10 cellular contexts compared by ENCODE assay signal in genomic region chr5:140882591-140882899, GRCh38. TPM values are rescaled to one million over a fixed set of nuclear protein-coding genes. Genes with fewer than 3 reads are reported as not detected.
DNase-seq lines count a peak whose midpoint lies in the region; ATAC-seq and TF ChIP-seq lines count a peak whose summit lies in the region.
"Had no signal": no experiment of that assay in that cellular context is flagged by ENCODE, and none has a peak within 500 bp of the region (broad histone marks: within the 10 kb centered on the region; RNA-seq: fewer than 3 reads in every experiment).

No MANE protein-coding gene starts in this region.

- H3K27me3 ChIP-seq in breast epithelium: no peaks in the 10 kb centered on the region

- H3K36me3 ChIP-seq in breast epithelium: no peaks in the 10 kb centered on the region

- no peaks in the 10 kb centered on the region for H3K4me1 ChIP-seq in breast epithelium

- DNase-seq in COLO829 (ENCODE audit: low spot score): peak; percentile 15
- DNase-seq in Jurkat, Clone E6-1 (ENCODE audit: low read depth, low spot score): peak; percentile 6
- DNase-seq in breast epithelium (ENCODE audit: low spot score in 2 of 2): no peak
- DNase-seq in medulla oblongata (ENCODE audit: extremely low spot score): peak; percentile 54
- no peak for DNase-seq in activated CD4-positive, alpha-beta T cell treated with anti-CD3 and anti-CD28 coated beads for 4 hours
- DNase-seq in AG08396 (ENCODE audit: low spot score): no peak
- DNase-seq: naive thymus-derived CD8-positive, alpha-beta T cell; NCI-H146 had no signal

- no peak overlapping the region for H3K4me3 ChIP-seq in Jurkat, Clone E6-1 (ENCODE audit: low read length)
- peak overlapping the region in 2 of 3 donors; percentile 32 to 50 for H3K4me3 ChIP-seq in breast epithelium

- TF ChIP-seq POLR2A in breast epithelium (IDR thresholded peaks at IDR 0.05): no peak

- peaks cover 26 to 51% of the 10 kb centered on the region in 2 donors for H3K9me3 ChIP-seq in breast epithelium

- H3K27ac ChIP-seq in breast epithelium: no peak overlapping the region

- ATAC-seq in HG02610 (IDR thresholded peaks at IDR 0.05; ENCODE audit: unreplicated experiment) (no peak), GM21526 (IDR thresholded peaks at IDR 0.05; ENCODE audit: low FRiP score, unreplicated experiment) (no peak)
- ATAC-seq: naive thymus-derived CD8-positive, alpha-beta T cell had no signal

- no peak for TF ChIP-seq CTCF in breast epithelium (IDR thresholded peaks at IDR 0.05)

- intact Hi-C loops in breast epithelium (cut with DNase I; ENCODE audit: low total_unique reads): no loop called here

RNA-seq across cellular contexts. Expression of gene PCDHA13, which starts 0.6 kb away (rescaled TPM):
- polyA plus RNA-seq in Jurkat, Clone E6-1 (2012; ENCODE audit: insufficient read depth, insufficient read length): not detected
- 1 to 10 TPM; 1.3 to 3.5 (median 1.6) TPM for total RNA-seq in breast epithelium
- total RNA-seq: naive thymus-derived CD8-positive, alpha-beta T cell had no signal
- polyA plus RNA-seq: naive thymus-derived CD8-positive, alpha-beta T cell had no signal

RNA-seq across cellular contexts. Expression of gene PCDHA12, which starts 7.4 kb away (rescaled TPM):
- polyA plus RNA-seq in Jurkat, Clone E6-1 (2012; ENCODE audit: insufficient read depth, insufficient read length): not detected
- 1 to 10 TPM in 2 of 3 donors, under 1 TPM in 1; 0.48 to 6.9 (median 5.0) TPM for total RNA-seq in breast epithelium
- total RNA-seq: naive thymus-derived CD8-positive, alpha-beta T cell had no signal
- polyA plus RNA-seq: naive thymus-derived CD8-positive, alpha-beta T cell had no signal

RNA-seq across cellular contexts. Expression of gene PCDHA11, which starts 13.8 kb away (rescaled TPM):
- polyA plus RNA-seq in Jurkat, Clone E6-1 (2012; ENCODE audit: insufficient read depth, insufficient read length): not detected
- 1 to 10 TPM in 2 of 3 donors, under 1 TPM in 1; 0.48 to 4.3 (median 3.4) TPM for total RNA-seq in breast epithelium
- total RNA-seq: naive thymus-derived CD8-positive, alpha-beta T cell had no signal
- polyA plus RNA-seq: naive thymus-derived CD8-positive, alpha-beta T cell had no signal

RNA-seq across cellular contexts. Expression of gene PCDHA10, which starts 26.8 kb away (rescaled TPM):
- polyA plus RNA-seq in Jurkat, Clone E6-1 (2012; ENCODE audit: insufficient read depth, insufficient read length): not detected
- total RNA-seq in breast epithelium: 1 to 10 TPM in 2 of 3 donors, under 1 TPM in 1; 0.64 to 6.4 (median 4.9) TPM
- total RNA-seq: naive thymus-derived CD8-positive, alpha-beta T cell had no signal
- polyA plus RNA-seq: naive thymus-derived CD8-positive, alpha-beta T cell had no signal

RNA-seq across cellular contexts. Expression of gene PCDHA9, which starts 34.4 kb away (rescaled TPM):
- polyA plus RNA-seq in Jurkat, Clone E6-1 (2012; ENCODE audit: insufficient read depth, insufficient read length): not detected
- 1 to 10 TPM in 1 of 3 donors, under 1 TPM in 2; 0.16 to 1.5 (median 0.66) TPM for total RNA-seq in breast epithelium
- total RNA-seq: naive thymus-derived CD8-positive, alpha-beta T cell had no signal
- polyA plus RNA-seq: naive thymus-derived CD8-positive, alpha-beta T cell had no signal

Comparison
In these comparisons a context has a peak if more than half of its experiments do, and no peak if none do; other contexts are left out.
1. DNase-seq: peak in COLO829 (single experiment), Jurkat, Clone E6-1 (single experiment) and medulla oblongata (single experiment); none in breast epithelium (0 of 2), activated CD4-positive, alpha-beta T cell treated with anti-CD3 and anti-CD28 coated beads for 4 hours (0 of 2) and AG08396 (single experiment).